ENCODE assay signal across 9 cellular contexts in the genomic region with DNA sequence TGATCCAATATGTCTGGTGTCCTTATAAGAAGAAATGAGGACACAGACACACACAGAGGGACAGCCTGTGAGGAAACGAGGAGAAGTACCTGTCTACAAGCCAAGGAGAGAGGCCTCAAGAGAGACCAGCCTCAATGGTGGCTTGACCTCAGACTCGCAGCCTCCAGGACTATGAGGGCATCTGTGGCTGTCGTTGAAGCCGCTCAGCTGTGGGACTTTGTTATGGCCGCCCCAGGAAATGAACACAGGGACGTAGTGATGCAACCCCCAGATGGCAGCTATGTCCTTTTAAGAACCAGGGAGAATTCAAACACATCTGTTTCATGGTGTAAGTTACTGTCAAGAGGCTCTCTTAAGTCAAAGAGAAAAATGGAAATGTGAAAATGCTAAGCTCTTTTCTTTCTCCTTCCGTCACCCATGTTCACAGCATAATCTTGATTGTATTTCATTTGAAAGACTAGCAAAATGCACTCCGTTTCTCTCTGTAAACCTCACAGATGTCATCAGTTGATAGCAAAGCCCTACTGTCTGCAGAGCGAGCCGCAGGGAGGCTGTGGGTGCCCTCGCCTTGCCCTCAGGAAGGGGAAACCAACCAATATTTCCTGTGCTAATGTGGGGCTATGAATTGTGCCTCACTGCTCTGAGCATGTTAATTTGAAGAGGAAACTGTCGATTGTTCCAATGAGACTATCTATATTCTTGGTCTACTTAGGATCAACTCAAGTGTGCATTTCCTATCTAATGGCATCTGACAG. TPM values are rescaled to one million over a fixed set of nuclear protein-coding genes. Genes with fewer than 3 reads are reported as not detected.
DNase-seq lines count a peak whose midpoint lies in the region; ATAC-seq and TF ChIP-seq lines count a peak whose summit lies in the region.
"Had no signal": no experiment of that assay in that cellular context is flagged by ENCODE, and none has a peak within 500 bp of the region (broad histone marks: within the 10 kb centered on the region; RNA-seq: fewer than 3 reads in every experiment).

No MANE protein-coding gene starts in this region.

- H3K4me3 ChIP-seq in gastrocnemius medialis (no peak overlapping the region), hepatocyte (no peak overlapping the region)

- peak overlapping the region; percentile 80 for H3K4me3 Mint-ChIP-seq in T-helper 2 cell treated with Interferon-gamma antibody and Interleukin-4, amounts not matched to agents 5 μg/mL and 100 μg/mL, for 36 hours

- ATAC-seq in GM21423 (IDR thresholded peaks at IDR 0.05; ENCODE audit: unreplicated experiment) (peak; percentile 37), gastrocnemius medialis (no peak)
- ATAC-seq: right cardiac atrium had no signal

- peaks cover 92% of the 10 kb centered on the region for H3K36me3 Mint-ChIP-seq in T-helper 2 cell treated with Interferon-gamma antibody and Interleukin-4, amounts not matched to agents 5 μg/mL and 100 μg/mL, for 36 hours (ENCODE audit: low read depth)

- no peaks in the 10 kb centered on the region for H3K27me3 Mint-ChIP-seq in T-helper 2 cell treated with Interferon-gamma antibody and Interleukin-4, amounts not matched to agents 5 μg/mL and 100 μg/mL, for 36 hours (ENCODE audit: low read depth)

- H2AFZ ChIP-seq in hepatocyte = no peak overlapping the region

- no peaks in the 10 kb centered on the region for H3K79me2 ChIP-seq in hepatocyte

- TF ChIP-seq CTCF in gastrocnemius medialis (IDR thresholded peaks at IDR 0.05 in 4 of 5, conservative IDR thresholded peaks at IDR 0.05 in 1 of 5) = no peak
- TF ChIP-seq CTCF in hepatocyte (IDR thresholded peaks at IDR 0.05; ENCODE audit: poor library complexity) = no peak

- H3K4me1 ChIP-seq in gastrocnemius medialis = no peaks in the 10 kb centered on the region
- no peaks in the 10 kb centered on the region for H3K4me1 ChIP-seq in hepatocyte (ENCODE audit: insufficient read depth)

- intact Hi-C loops in gastrocnemius medialis (cut with DNase I; ENCODE audit: low total_unique reads) = no loop called here

- peaks cover 63% of the 10 kb centered on the region for H3K4me1 Mint-ChIP-seq in T-helper 2 cell treated with Interferon-gamma antibody and Interleukin-4, amounts not matched to agents 5 μg/mL and 100 μg/mL, for 36 hours (ENCODE audit: low read depth)

- H3K4me2 ChIP-seq in hepatocyte = no peak overlapping the region

- no peaks in the 10 kb centered on the region for H3K9me2 ChIP-seq in hepatocyte (replicated peaks; ENCODE audit: insufficient read depth)

- TF ChIP-seq POLR2A in gastrocnemius medialis (IDR thresholded peaks at IDR 0.05) = no peak

- in situ Hi-C loops in gastrocnemius medialis (cut with MboI; ENCODE audit: low sequenced_read_pairs in 4 of 4) = loop anchor here in 1 of 4 donors (25.0 kb wide), 1 partner anchor 88 kb away; no protein-coding TSS in a partner anchor

- 84% methylated on average over 12 of the region's 12 CpGs for WGBS in hepatocyte (ENCODE audit: low lambda C conversion rate, missing lambda C conversion rate)

- H3K9me3 ChIP-seq in gastrocnemius medialis = no peaks in the 10 kb centered on the region
- no peaks in the 10 kb centered on the region for H3K9me3 ChIP-seq in hepatocyte (ENCODE audit: low read depth)

- H3K27ac ChIP-seq in gastrocnemius medialis = no peak overlapping the region
- H3K27ac ChIP-seq in hepatocyte = no peak overlapping the region

- DNase-seq in T-helper 2 cell treated with Interferon-gamma antibody and Interleukin-4, amounts not matched to agents 5 μg/mL and 100 μg/mL, for 36 hours (ENCODE audit: low spot score) = peak; percentile 79
- DNase-seq in activated naive CD4-positive, alpha-beta T cell treated with anti-CD3 and anti-CD28 coated beads, Interleukin-2, amount 50 U/mL, for 16 hours = peak; percentile 32
- peak; percentile 57 to 60 for DNase-seq in stimulated activated CD8-positive, alpha-beta memory T cell treated with anti-CD3 and anti-CD28 coated beads, Interleukin-2, amount 100 ng/mL, for 1 hour (ENCODE audit: low read depth in 2 of 2)
- DNase-seq in gastrocnemius medialis (no peak), NCI-H1105 treated with DMSO at 0.1 percent for 48 hours (lab: John Stamatoyannopoulos, UW) (no peak), hepatocyte (ENCODE audit: low spot score) (no peak), NCI-H1436 (lab: John Stamatoyannopoulos, UW) (no peak)
- DNase-seq: right cardiac atrium had no signal

- H3K27me3 ChIP-seq in gastrocnemius medialis (peaks cover 5 to 32% (median 24%) of the 10 kb centered on the region in 3 donors), hepatocyte (no peaks in the 10 kb centered on the region)

- H4K20me1 ChIP-seq in hepatocyte (ENCODE audit: insufficient read depth, poor library complexity, severe bottlenecking) = no peaks in the 10 kb centered on the region

- H3K36me3 ChIP-seq in gastrocnemius medialis = no peaks in the 10 kb centered on the region
- H3K36me3 ChIP-seq in hepatocyte (replicated peaks; ENCODE audit: insufficient read depth, low read depth) = no peaks in the 10 kb centered on the region

- no peaks in the 10 kb centered on the region for H3K9me3 Mint-ChIP-seq in T-helper 2 cell treated with Interferon-gamma antibody and Interleukin-4, amounts not matched to agents 5 μg/mL and 100 μg/mL, for 36 hours

- peak overlapping the region; percentile 93 for H3K27ac Mint-ChIP-seq in T-helper 2 cell treated with Interferon-gamma antibody and Interleukin-4, amounts not matched to agents 5 μg/mL and 100 μg/mL, for 36 hours

RNA-seq across cellular contexts. Expression of gene UBASH3A, which starts 21.3 kb away (rescaled TPM):
- total RNA-seq in gastrocnemius medialis (under 1 TPM in 1 of 4 donors, not detected in 3; 0.41 TPM), hepatocyte (not detected in 2 replicates)
- polyA plus RNA-seq in hepatocyte = not detected in 2 replicates

RNA-seq across cellular contexts. Expression of gene TMPRSS3, which starts 29.2 kb away (rescaled TPM):
- total RNA-seq in gastrocnemius medialis = not detected
- 1.4 and 1.7 TPM in 2 replicates for total RNA-seq in hepatocyte
- 1.4 and 1.5 TPM in 2 replicates for polyA plus RNA-seq in hepatocyte
- total RNA-seq: right cardiac atrium had no signal
- polyA plus RNA-seq: right cardiac atrium had no signal

RNA-seq across cellular contexts. Expression of gene TFF1, which starts 58.7 kb away (rescaled TPM):
- total RNA-seq in gastrocnemius medialis (not detected), hepatocyte (57.4 and 84.2 TPM in 2 replicates)
- 140 and 221 TPM in 2 replicates for polyA plus RNA-seq in hepatocyte
- total RNA-seq: right cardiac atrium had no signal
- polyA plus RNA-seq: right cardiac atrium had no signal

Comparison
In these comparisons a context has a peak if more than half of its experiments do, and no peak if none do; other contexts are left out.
1. DNase-seq: peak in T-helper 2 cell treated with Interferon-gamma antibody and Interleukin-4, amounts not matched to agents 5 μg/mL and 100 μg/mL, for 36 hours (single experiment), activated naive CD4-positive, alpha-beta T cell treated with anti-CD3 and anti-CD28 coated beads, Interleukin-2, amount 50 U/mL, for 16 hours (single experiment) and stimulated activated CD8-positive, alpha-beta memory T cell treated with anti-CD3 and anti-CD28 coated beads, Interleukin-2, amount 100 ng/mL, for 1 hour (2 of 2); none in gastrocnemius medialis (0 of 2), NCI-H1105 treated with DMSO at 0.1 percent for 48 hours (single experiment), hepatocyte (single experiment) and NCI-H1436 (single experiment).
2. RNA of gene TFF1, which starts 58.7 kb away (total RNA-seq): 57.4 to 84.2 TPM in hepatocyte; not detected in gastrocnemius medialis; every median in the first group is over 10 times any median in the second.